10 cellular contexts compared by ENCODE assay signal in the genomic region with DNA sequence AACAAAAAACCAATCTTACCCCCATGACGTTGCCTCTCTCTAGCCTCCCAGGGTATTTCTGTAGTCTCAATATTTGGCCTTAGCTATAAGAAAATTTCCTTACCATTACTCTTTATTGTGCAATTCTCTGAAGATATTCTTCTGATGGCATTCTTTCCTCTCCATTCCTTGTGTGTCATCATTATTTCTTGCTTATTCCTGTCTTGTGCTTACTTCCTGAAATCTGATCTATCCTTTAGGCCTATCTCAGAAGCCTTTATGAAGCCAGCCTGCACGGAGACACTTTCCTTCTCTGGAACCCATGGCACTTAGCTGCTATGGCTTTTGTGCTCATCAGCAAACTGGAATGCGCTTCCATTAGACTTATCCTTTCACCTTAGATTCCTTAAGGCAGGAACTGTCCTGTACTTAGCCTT.
DNase-seq lines count a peak whose midpoint lies in the region; ATAC-seq and TF ChIP-seq lines count a peak whose summit lies in the region.
"Had no signal": no experiment of that assay in that cellular context is flagged by ENCODE, and none has a peak within 500 bp of the region (broad histone marks: within the 10 kb centered on the region; RNA-seq: fewer than 3 reads in every experiment).

No MANE protein-coding gene starts in this region.

- H2AK5ac ChIP-seq in trophoblast cell (ENCODE audit: low read length), result no peak overlapping the region

- peaks cover 28% of the 10 kb centered on the region for H3K36me3 Mint-ChIP-seq in Calu3 (ENCODE audit: insufficient read depth, unreplicated experiment)

- CTCF ChIA-PET in Calu3 (lab: Charles Lee), result interaction anchor here (0.6 to 1.5 kb wide), 5 partner anchors 37 to 172 kb away, joined by 3 to 12 read pairs (median 6); a partner anchor contains a TSS
- CTCF ChIA-PET in PC-9 (lab: Charles Lee), result interaction anchor here (0.6 to 2.8 kb wide), 2 partner anchors 88 to 246 kb away, joined by 3 to 15 read pairs; no protein-coding TSS in a partner anchor

- H4K91ac ChIP-seq in trophoblast cell (ENCODE audit: low read depth, low read length), result peak overlapping the region; percentile 68

- ATAC-seq in HG02885 (IDR thresholded peaks at IDR 0.05; ENCODE audit: poor library complexity, unreplicated experiment) (no peak), GM21723 (IDR thresholded peaks at IDR 0.05; ENCODE audit: unreplicated experiment) (no peak)

- no peak overlapping the region for H3K23ac ChIP-seq in trophoblast cell (ENCODE audit: low read length)

- H2BK12ac ChIP-seq in trophoblast cell (ENCODE audit: low read length), result peak overlapping the region; percentile 86

- DNase-seq in Calu3, result no peak
- DNase-seq in PC-9, result peak; percentile 61 to 92
- peak; percentile 91 for DNase-seq in epithelial cell of esophagus (ENCODE audit: low read depth)
- peak; percentile 93 to 95 for DNase-seq in trophoblast cell
- DNase-seq in stimulated activated CD4-positive, alpha-beta T cell treated with anti-CD3 and anti-CD28 coated beads, Interleukin-12 subunit alpha, Interleukin-12 subunit beta, amount 100 ng/mL, for 4 hours, result no peak
- DNase-seq: activated CD4-positive, CD25-positive, alpha-beta regulatory T cell treated with anti-CD3 and anti-CD28 coated beads, Interleukin-2, amount 50 U/mL, for 72 hours; NCI-H1436 treated with DMSO at 0.1 percent for 48 hours; testis had no signal

- H3K14ac ChIP-seq in trophoblast cell (ENCODE audit: low read length), result no peak overlapping the region

- H3K9ac ChIP-seq in trophoblast cell (ENCODE audit: low read length), result no peak overlapping the region

- H3K27me3 Mint-ChIP-seq in Calu3 (ENCODE audit: unreplicated experiment), result no peaks in the 10 kb centered on the region

- H3F3A ChIP-seq in PC-9 (ENCODE audit: insufficient read depth, low read depth), result peaks cover 66% of the 10 kb centered on the region

- H4K8ac ChIP-seq in trophoblast cell (ENCODE audit: low read depth, low read length), result no peak overlapping the region

- H3K27ac ChIP-seq in PC-9 (peak overlapping the region; percentile 96), trophoblast cell (ENCODE audit: low read depth, low read length) (peak overlapping the region; percentile 88)

- H3K18ac ChIP-seq in trophoblast cell (ENCODE audit: low read length), result no peak overlapping the region

- peak overlapping the region; percentile 68 for H3K4me2 ChIP-seq in PC-9
- H3K4me2 ChIP-seq in trophoblast cell (ENCODE audit: low read length), result no peak overlapping the region

- H3K9me2 ChIP-seq in PC-9 (ENCODE audit: insufficient read depth), result no peaks in the 10 kb centered on the region

- H3K9me3 ChIP-seq in PC-9 (ENCODE audit: insufficient read depth, low read depth), result no peaks in the 10 kb centered on the region
- no peaks in the 10 kb centered on the region for H3K9me3 ChIP-seq in trophoblast cell (ENCODE audit: insufficient read depth, low read depth, low read length)
- H3K9me3 ChIP-seq: testis had no signal

- WGBS in trophoblast cell (ENCODE audit: extremely low coverage, insufficient coverage, insufficient read length), result no CpG with 5 or more reads among the region's 3 CpGs

- no peak overlapping the region for H3K4ac ChIP-seq in trophoblast cell (ENCODE audit: low read depth, low read length)

- no peaks in the 10 kb centered on the region for H3K9me3 Mint-ChIP-seq in Calu3 (ENCODE audit: low read depth, unreplicated experiment)

- H3K27ac Mint-ChIP-seq in Calu3 (ENCODE audit: unreplicated experiment), result peak overlapping the region; percentile 85

- POLR2A ChIA-PET in PC-9 (lab: Charles Lee; ENCODE audit: unreplicated experiment), result interaction anchor here (0.6 to 1.4 kb wide), 8 partner anchors 10 to 76 kb away, joined by 3 to 31 read pairs (median 6); no protein-coding TSS in a partner anchor

- TF ChIP-seq CTCF in Calu3 (IDR thresholded peaks at IDR 0.05; ENCODE audit: unreplicated experiment) (no peak), PC-9 (conservative IDR thresholded peaks at IDR 0.05) (no peak), epithelial cell of esophagus (IDR thresholded peaks at IDR 0.05; ENCODE audit: insufficient read depth, low read depth, low read length, missing control alignments) (no peak)

- BruUV-seq in Calu3 (replicated peaks; lab: Mats Ljungman, UMichigan) (no TSS peak), PC-9 (replicated peaks; lab: Mats Ljungman, UMichigan) (no TSS peak)

- no peaks in the 10 kb centered on the region for H3K27me3 ChIP-seq in PC-9 (ENCODE audit: insufficient read depth, low read depth)
- H3K27me3 ChIP-seq in trophoblast cell (ENCODE audit: insufficient read depth, low read length), result no peaks in the 10 kb centered on the region
- H3K27me3 ChIP-seq: testis had no signal

- H3K4me3 Mint-ChIP-seq in Calu3 (ENCODE audit: low read depth, unreplicated experiment), result peak overlapping the region; percentile 2

- intact Hi-C loops in Calu3 (cut with micrococcal nuclease; ENCODE audit: unreplicated experiment) (no loop called here), PC-9 (cut with micrococcal nuclease; ENCODE audit: unreplicated experiment) (loop anchor here (2.0 kb wide), 1 partner anchor 132 kb away; a partner anchor contains a TSS)

- no peaks in the 10 kb centered on the region for H3K79me2 ChIP-seq in PC-9 (ENCODE audit: low read depth)
- no peaks in the 10 kb centered on the region for H3K79me2 ChIP-seq in trophoblast cell (ENCODE audit: control insufficient read depth, insufficient read depth, low read length, poor library complexity)

- no peak overlapping the region for H4K12ac ChIP-seq in trophoblast cell (ENCODE audit: low read depth, low read length)

- peaks cover 30% of the 10 kb centered on the region for H3K79me1 ChIP-seq in trophoblast cell (ENCODE audit: low read length)

- H3K4me1 ChIP-seq in PC-9 (replicated peaks; ENCODE audit: insufficient read depth) (peaks cover 86% of the 10 kb centered on the region), trophoblast cell (ENCODE audit: control insufficient read depth in 1 of 2, insufficient read depth in 2 of 2, low read length in 2 of 2) (peaks cover 19 to 24% of the 10 kb centered on the region in 2 experiments)

- no peaks in the 10 kb centered on the region for H4K20me1 ChIP-seq in PC-9 (ENCODE audit: insufficient read depth)

- H2AFZ ChIP-seq in PC-9 (no peak overlapping the region), trophoblast cell (ENCODE audit: insufficient read depth, low read length, poor library complexity) (no peak overlapping the region)

- H3K4me3 ChIP-seq in PC-9, result no peak overlapping the region; the same call in 1 of the 2 replicates
- no peak overlapping the region for H3K4me3 ChIP-seq in epithelial cell of esophagus (ENCODE audit: low read length)
- H3K4me3 ChIP-seq in trophoblast cell (ENCODE audit: low read depth, low read length), result no peak overlapping the region
- H3K4me3 ChIP-seq: testis had no signal

- peak overlapping the region; percentile 90 for H2BK120ac ChIP-seq in trophoblast cell (ENCODE audit: insufficient read depth, low read length, poor library complexity)

- H3K36me3 ChIP-seq in PC-9 (ENCODE audit: low read depth) (no peaks in the 10 kb centered on the region), trophoblast cell (ENCODE audit: control insufficient read depth in 1 of 2, insufficient read depth in 2 of 2, low read length in 2 of 2) (no peaks in the 10 kb centered on the region)

- H2BK5ac ChIP-seq in trophoblast cell (ENCODE audit: low read depth, low read length, poor library complexity), result peak overlapping the region; percentile 82

- H3K4me1 Mint-ChIP-seq in Calu3 (ENCODE audit: low read depth, unreplicated experiment), result peaks cover 74% of the 10 kb centered on the region

Comparison
In these comparisons a context has a peak if more than half of its experiments do, and no peak if none do; other contexts are left out.
1. DNase-seq: peak in PC-9 (2 of 2), epithelial cell of esophagus (single experiment) and trophoblast cell (2 of 2); none in Calu3 (single experiment) and stimulated activated CD4-positive, alpha-beta T cell treated with anti-CD3 and anti-CD28 coated beads, Interleukin-12 subunit alpha, Interleukin-12 subunit beta, amount 100 ng/mL, for 4 hours (single experiment).